ENCODE assay signal across 12 cellular contexts in the genomic region with DNA sequence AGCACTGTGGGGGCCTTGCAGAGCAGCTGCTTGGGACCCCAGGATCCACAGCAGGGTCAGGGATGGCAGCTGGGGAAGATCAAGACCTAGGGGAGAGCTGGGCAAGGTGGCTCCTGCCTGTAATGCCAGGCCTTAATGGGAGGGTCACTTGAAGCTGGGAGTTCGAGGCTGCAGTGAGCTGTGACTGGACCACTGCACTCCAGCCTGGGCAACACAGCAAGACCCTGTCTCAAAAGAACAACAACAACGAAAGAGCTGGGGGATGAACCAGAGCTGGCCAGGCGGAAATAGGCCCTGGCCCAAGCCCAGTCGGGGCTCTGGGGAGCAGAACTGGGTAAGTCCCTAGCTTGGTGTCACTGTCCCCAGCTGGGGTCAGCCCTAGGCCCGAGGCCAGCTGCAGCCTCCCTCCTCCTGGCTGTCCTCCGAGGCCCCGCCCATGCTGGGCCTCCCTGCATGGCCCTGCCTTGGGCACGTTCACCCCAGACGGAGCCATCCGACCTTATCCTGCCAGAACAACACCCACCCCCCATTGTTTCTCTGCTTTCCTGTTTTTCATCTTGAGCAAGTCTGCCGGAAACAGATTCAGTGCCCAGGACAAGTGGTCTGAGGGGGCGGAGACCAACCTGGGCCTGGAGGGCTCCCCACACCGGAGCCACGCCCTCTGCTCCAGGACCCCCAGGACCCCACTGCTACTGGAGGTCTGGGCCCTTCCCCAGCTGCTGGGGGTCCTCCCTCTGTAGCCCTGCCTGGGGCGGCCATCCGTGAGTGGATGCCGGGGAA. TPM values are rescaled to one million over a fixed set of nuclear protein-coding genes. Genes with fewer than 3 reads are reported as not detected.
DNase-seq lines count a peak whose midpoint lies in the region; ATAC-seq, FAIRE-seq and TF ChIP-seq lines count a peak whose summit lies in the region.
"Had no signal": no experiment of that assay in that cellular context is flagged by ENCODE, and none has a peak within 500 bp of the region (broad histone marks: within the 10 kb centered on the region; RNA-seq: fewer than 3 reads in every experiment).

No MANE protein-coding gene starts in this region.

- ATAC-seq in K562 (no peak), HG03442 (IDR thresholded peaks at IDR 0.05; ENCODE audit: unreplicated experiment) (no peak), left colon (no peak)
- ATAC-seq: GM23338 had no signal

- peaks cover 39% of the 10 kb centered on the region for H3K4me1 ChIP-seq in DOHH2 (ENCODE audit: control insufficient read depth, low read length)
- H3K4me1 ChIP-seq in K562 (replicated peaks in 1 of 2; ENCODE audit: control insufficient read depth in 2 of 2, insufficient read depth in 2 of 2, low read length in 2 of 2), result peaks cover 10 to 70% of the 10 kb centered on the region in 2 experiments; a peak in 4 of 5 replicates
- H3K4me1 ChIP-seq in iPS-15b (ENCODE audit: control insufficient read depth, insufficient read depth, low read length), result no peaks in the 10 kb centered on the region

- in situ Hi-C loops in K562 (cut with MboI), result no loop called here

- H3K9me3 ChIP-seq in DOHH2 (ENCODE audit: control insufficient read depth, insufficient read depth, low read length) (no peaks in the 10 kb centered on the region), K562 (replicated peaks; ENCODE audit: control insufficient read depth, insufficient read depth, low read depth, low read length) (no peaks in the 10 kb centered on the region), iPS-15b (ENCODE audit: control insufficient read depth, insufficient read depth, low read length) (no peaks in the 10 kb centered on the region)
- H3K9me3 ChIP-seq: mucosa of descending colon had no signal

- TF ChIP-seq RAD21 in K562 (CRISPR knock-in tag; conservative IDR thresholded peaks at IDR 0.05 in 1 of 2, IDR thresholded peaks at IDR 0.05 in 1 of 2), result no peak

- 74% methylated on average over 13 of the region's 17 CpGs for WGBS in K562 (ENCODE audit: insufficient coverage, low coverage, missing lambda C conversion rate)

- no TSS peak for BruUV-seq in K562 (replicated peaks; lab: Mats Ljungman, UMichigan)

- H3K27me3 ChIP-seq in DOHH2 (ENCODE audit: control insufficient read depth, low read length), result peaks cover 23% of the 10 kb centered on the region
- H3K27me3 ChIP-seq in K562 (ENCODE audit: control insufficient read depth in 2 of 2, insufficient read depth in 2 of 2, low read length in 2 of 2), result no peaks in the 10 kb centered on the region
- H3K27me3 ChIP-seq in iPS-15b (ENCODE audit: control insufficient read depth, insufficient read depth, low read length), result peaks cover 5% of the 10 kb centered on the region

- POLR2A ChIA-PET in K562 (lab: Yijun Ruan, JAX), result interaction anchor here (0.7 to 3.2 kb wide), 3 partner anchors 8 to 13 kb away, joined by 3 to 44 read pairs (median 9); no protein-coding TSS in a partner anchor

- H3F3A ChIP-seq in DOHH2 (ENCODE audit: control insufficient read depth, insufficient read depth), result 0 out of 2 replicates have a peak, but pooled peaks cover 3% of the 10 kb centered on the region

- TF ChIP-seq POLR2A in K562 (conservative IDR thresholded peaks at IDR 0.05), result no peak

- H3K36me3 ChIP-seq in DOHH2 (ENCODE audit: control insufficient read depth, low read length) (no peaks in the 10 kb centered on the region), K562 (ENCODE audit: control insufficient read depth, insufficient read depth, low read length) (peaks cover 4% of the 10 kb centered on the region; the same call in 1 of the 3 replicates), iPS-15b (ENCODE audit: control insufficient read depth, insufficient read depth, low read length) (peaks cover 16% of the 10 kb centered on the region)

- H3K27ac ChIP-seq in DOHH2 (ENCODE audit: low read depth, low read length), result no peak overlapping the region
- H3K27ac ChIP-seq in K562 (ENCODE audit: extremely low read depth, low read depth, low read length), result no peak overlapping the region

- no peak for TF ChIP-seq EP300 in K562 (IDR thresholded peaks at IDR 0.05; ENCODE audit: low read length)

- H3K4me3 ChIP-seq in DOHH2 (ENCODE audit: low read length), result peak overlapping the region; percentile 66
- no peak overlapping the region for H3K4me3 ChIP-seq in K562
- no peak overlapping the region for H3K4me3 ChIP-seq in iPS-15b (ENCODE audit: low read depth, low read length)
- H3K4me3 ChIP-seq: mucosa of descending colon had no signal

- intact Hi-C loops in K562 (cut with micrococcal nuclease), result no loop called here
- intact Hi-C loops in left colon (cut with DNase I, micrococcal nuclease), result no loop called here

- no peak overlapping the region for H2AFZ ChIP-seq in K562 (ENCODE audit: low read depth, low read length)
- H2AFZ ChIP-seq: GM23338 had no signal

- H3K9ac ChIP-seq in K562 (ENCODE audit: insufficient read depth in 1 of 2, low read depth in 2 of 2, low read length in 2 of 2), result peak overlapping the region in 1 of 2 experiments; percentile 94; a peak in 2 of 4 replicates
- H3K9ac ChIP-seq in iPS-15b (ENCODE audit: low read depth, low read length), result peak overlapping the region; percentile 60

- DNase-seq in K562 (ENCODE audit: extremely low read depth in 1 of 4, low spot score in 3 of 4), result no peak
- DNase-seq in pulmonary artery endothelial cell (ENCODE audit: low read depth, low spot score), result peak; percentile 88
- no peak for DNase-seq in left colon
- DNase-seq in RPMI8226, result no peak
- DNase-seq in activated CD4-positive, alpha-beta T cell treated with anti-CD3 and anti-CD28 coated beads for 4 hours, result no peak
- DNase-seq: activated T-cell treated with anti-CD3 and anti-CD28 coated beads for 4 hours, mucosa of descending colon had no signal

- CTCF ChIA-PET in K562 (lab: Yijun Ruan, JAX; ENCODE audit: low intra/inter-chr PET ratio), result no interaction called here

- H3K4me2 ChIP-seq in DOHH2 (ENCODE audit: low read length) (peak overlapping the region; percentile 58), K562 (ENCODE audit: insufficient read depth, low read length) (no peak overlapping the region)

- H3K9me1 ChIP-seq in K562 (ENCODE audit: control insufficient read depth, insufficient read depth, low read length), result no peaks in the 10 kb centered on the region

- H3K79me2 ChIP-seq in DOHH2 (ENCODE audit: control insufficient read depth, low read length) (no peaks in the 10 kb centered on the region), K562 (ENCODE audit: control insufficient read depth, insufficient read depth, low read length) (peaks cover 12% of the 10 kb centered on the region)

- TF ChIP-seq CTCF in DOHH2 (IDR thresholded peaks at IDR 0.05; ENCODE audit: low read depth, low read length, poor library complexity, severe bottlenecking), result no peak
- TF ChIP-seq CTCF in K562 (IDR thresholded peaks at IDR 0.05 in 2 of 3, conservative IDR thresholded peaks at IDR 0.05 in 1 of 3; ENCODE audit: insufficient read depth in 2 of 3, low read depth in 1 of 3, low read length in 3 of 3), result no peak

- H4K20me1 ChIP-seq in DOHH2 (ENCODE audit: control insufficient read depth, insufficient read depth, low read depth, low read length) (no peaks in the 10 kb centered on the region), K562 (replicated peaks; ENCODE audit: control insufficient read depth, insufficient read depth, low read length) (no peaks in the 10 kb centered on the region)

- no peak for FAIRE-seq in K562 (lab: Jason Lieb, UNC)
- FAIRE-seq: TTC549 had no signal

- H3K9me2 ChIP-seq in DOHH2 (replicated peaks; ENCODE audit: control insufficient read depth, low read length), result no peaks in the 10 kb centered on the region

RNA-seq across cellular contexts. Expression of gene DIPK1B, which starts 1.9 kb away (rescaled TPM):
- total RNA-seq in K562 (2011; cell fraction: chromatin; rRNA removed; ENCODE audit: low replicate concordance), result 11.8 and 45.1 TPM in 2 replicates
- 39.9 and 47.9 TPM in 2 replicates for total RNA-seq in K562 (2011; cell fraction: nucleolus; rRNA removed)
- 25.8 and 26.4 TPM in 2 replicates for total RNA-seq in K562 (2011; cell fraction: nucleoplasm; rRNA removed)
- total RNA-seq in K562 (2014; rRNA removed) (22.3 and 25.2 TPM in 2 replicates), K562 (2014; rRNA removed; fragmentation: Illumina TruSeq; extraction: Trizol) (2.8 TPM in 2 replicates), K562 (2015; rRNA removed; fragmentation: Illumina TruSeq; extraction: Trizol) (5.9 and 7.4 TPM in 2 replicates), K562 (2021) (20.4 TPM in 2 replicates), pulmonary artery endothelial cell (152 and 177 TPM in 2 replicates), left colon (1 to 10 TPM; 1.3 to 2.1 TPM)
- polyA plus RNA-seq in K562 (2011; rRNA removed) (11.4 and 20.2 TPM in 2 replicates), K562 (2014; fragmentation: Illumina TruSeq; extraction: Trizol) (4.2 and 6.8 TPM in 2 replicates), K562 (2014; fragmentation: Nextera tagmentation; extraction: Ambion mirVana) (under 1 TPM; 0.08 to 0.21 TPM), K562 (2014; rRNA removed) (20.5 and 21.2 TPM in 2 replicates)
- polyA plus RNA-seq in K562 (2011; cell fraction: cytosol; rRNA removed), result 26.7 and 64.0 TPM in 2 replicates
- polyA plus RNA-seq in K562 (2011; cell fraction: nucleus; rRNA removed), result 41.8 and 57.7 TPM in 2 replicates
- polyA plus RNA-seq in K562 (2012), result 9.0 and 14.4 TPM in 2 replicates
- polyA minus RNA-seq in K562 (2011; rRNA and poly(A)+ RNA removed), result 3.7 and 4.5 TPM in 2 replicates
- 13.1 and 14.0 TPM in 2 replicates for polyA minus RNA-seq in K562 (2011; cell fraction: cytosol; rRNA and poly(A)+ RNA removed)
- 9.0 and 9.8 TPM in 2 replicates for polyA minus RNA-seq in K562 (2011; cell fraction: nucleus; rRNA and poly(A)+ RNA removed)

RNA-seq across cellular contexts. Expression of gene AGPAT2, which starts 27.0 kb away (rescaled TPM):
- total RNA-seq in K562 (2011; cell fraction: chromatin; rRNA removed; ENCODE audit: low replicate concordance), result 18.6 and 52.7 TPM in 2 replicates
- total RNA-seq in K562 (2011; cell fraction: nucleolus; rRNA removed), result 77.5 and 84.7 TPM in 2 replicates
- total RNA-seq in K562 (2011; cell fraction: nucleoplasm; rRNA removed), result 39.6 and 45.3 TPM in 2 replicates
- total RNA-seq in K562 (2014; rRNA removed), result 45.5 and 56.5 TPM in 2 replicates
- 7.2 and 8.5 TPM in 2 replicates for total RNA-seq in K562 (2014; rRNA removed; fragmentation: Illumina TruSeq; extraction: Trizol)
- 27.7 and 31.8 TPM in 2 replicates for total RNA-seq in K562 (2015; rRNA removed; fragmentation: Illumina TruSeq; extraction: Trizol)
- total RNA-seq in K562 (2021), result 52.6 and 54.5 TPM in 2 replicates
- polyA plus RNA-seq in K562 (2011; rRNA removed), result 17.3 and 25.4 TPM in 2 replicates
- polyA plus RNA-seq in K562 (2011; cell fraction: cytosol; rRNA removed), result 37.8 and 64.3 TPM in 2 replicates
- 26.1 and 33.3 TPM in 2 replicates for polyA plus RNA-seq in K562 (2011; cell fraction: nucleus; rRNA removed)
- 34.3 and 52.5 TPM in 2 replicates for polyA plus RNA-seq in K562 (2012)
- 23.9 and 38.6 TPM in 2 replicates for polyA plus RNA-seq in K562 (2014; fragmentation: Illumina TruSeq; extraction: Trizol)
- polyA plus RNA-seq in K562 (2014; fragmentation: Nextera tagmentation; extraction: Ambion mirVana), result under 1 TPM; 0.13 to 0.45 TPM
- 47.1 and 51.9 TPM in 2 replicates for polyA plus RNA-seq in K562 (2014; rRNA removed)
- 10.0 and 12.2 TPM in 2 replicates for polyA minus RNA-seq in K562 (2011; rRNA and poly(A)+ RNA removed)
- 19.5 and 23.0 TPM in 2 replicates for polyA minus RNA-seq in K562 (2011; cell fraction: cytosol; rRNA and poly(A)+ RNA removed)
- 21.4 and 30.0 TPM in 2 replicates for polyA minus RNA-seq in K562 (2011; cell fraction: nucleus; rRNA and poly(A)+ RNA removed)
- 48.9 and 49.9 TPM in 2 replicates for total RNA-seq in pulmonary artery endothelial cell
- total RNA-seq in left colon, result 100 to 1,000 TPM; 152 to 211 TPM

RNA-seq across cellular contexts. Expression of gene LCN10, which starts 28.5 kb away (rescaled TPM):
- total RNA-seq in K562 (2011; cell fraction: chromatin; rRNA removed; ENCODE audit: low replicate concordance), result 0.44 TPM in 1 of 2 replicates, not detected in the other
- total RNA-seq in K562 (2011; cell fraction: nucleolus; rRNA removed), result 0.17 and 0.26 TPM in 2 replicates
- total RNA-seq in K562 (2011; cell fraction: nucleoplasm; rRNA removed), result 0.44 TPM in 1 of 2 replicates, not detected in the other
- total RNA-seq in K562 (2014; rRNA removed) (0.12 TPM in 1 of 2 replicates, not detected in the other), K562 (2014; rRNA removed; fragmentation: Illumina TruSeq; extraction: Trizol) (not detected in 2 replicates), K562 (2015; rRNA removed; fragmentation: Illumina TruSeq; extraction: Trizol) (0.11 TPM in 1 of 2 replicates, not detected in the other), K562 (2021) (0.29 TPM in 1 of 2 replicates, not detected in the other), pulmonary artery endothelial cell (under 0.01 TPM in 1 of 2 replicates, not detected in the other), left colon (1 to 10 TPM; 1.2 to 2.4 TPM)
- polyA plus RNA-seq in K562 (2011; rRNA removed) (0.11 and 0.14 TPM in 2 replicates), K562 (2014; fragmentation: Illumina TruSeq; extraction: Trizol) (0.11 and 0.21 TPM in 2 replicates), K562 (2014; fragmentation: Nextera tagmentation; extraction: Ambion mirVana) (under 1 TPM in 1 of 2 experiments, not detected in 1; 0.10 TPM), K562 (2014; rRNA removed) (0.16 TPM in 1 of 2 replicates, not detected in the other)
- polyA plus RNA-seq in K562 (2011; cell fraction: cytosol; rRNA removed), result 0.35 and 0.42 TPM in 2 replicates
- polyA plus RNA-seq in K562 (2011; cell fraction: nucleus; rRNA removed), result 0.10 and 1.1 TPM in 2 replicates
- 0.14 TPM in 1 of 2 replicates, not detected in the other for polyA plus RNA-seq in K562 (2012)
- 0.14 TPM in 1 of 2 replicates, not detected in the other for polyA minus RNA-seq in K562 (2011; rRNA and poly(A)+ RNA removed)
- polyA minus RNA-seq in K562 (2011; cell fraction: cytosol; rRNA and poly(A)+ RNA removed), result not detected in 2 replicates
- 0.40 TPM in 1 of 2 replicates, not detected in the other for polyA minus RNA-seq in K562 (2011; cell fraction: nucleus; rRNA and poly(A)+ RNA removed)

RNA-seq across cellular contexts. Expression of gene LCN6, which starts 34.0 kb away (rescaled TPM):
- total RNA-seq in K562 (2011; cell fraction: chromatin; rRNA removed; ENCODE audit: low replicate concordance), result 0.86 TPM in 1 of 2 replicates, not detected in the other
- 0.67 and 1.6 TPM in 2 replicates for total RNA-seq in K562 (2011; cell fraction: nucleolus; rRNA removed)
- total RNA-seq in K562 (2011; cell fraction: nucleoplasm; rRNA removed), result 0.81 TPM in 1 of 2 replicates, not detected in the other
- total RNA-seq in K562 (2014; rRNA removed) (0.45 and 0.57 TPM in 2 replicates), K562 (2014; rRNA removed; fragmentation: Illumina TruSeq; extraction: Trizol) (0.33 TPM in 1 of 2 replicates, not detected in the other), K562 (2015; rRNA removed; fragmentation: Illumina TruSeq; extraction: Trizol) (not detected in 2 replicates), K562 (2021) (not detected in 2 replicates), pulmonary artery endothelial cell (not detected in 2 replicates), left colon (1 to 10 TPM; 1.0 to 3.6 TPM)
- polyA plus RNA-seq in K562 (2011; rRNA removed) (0.42 TPM in 1 of 2 replicates, not detected in the other), K562 (2014; fragmentation: Illumina TruSeq; extraction: Trizol) (not detected in 2 replicates), K562 (2014; fragmentation: Nextera tagmentation; extraction: Ambion mirVana) (under 1 TPM in 1 of 2 experiments, not detected in 1; 0.10 TPM), K562 (2014; rRNA removed) (2.2 TPM in 1 of 2 replicates, not detected in the other)
- 0.98 TPM in 1 of 2 replicates, not detected in the other for polyA plus RNA-seq in K562 (2011; cell fraction: cytosol; rRNA removed)
- 4.3 TPM in 1 of 2 replicates, not detected in the other for polyA plus RNA-seq in K562 (2011; cell fraction: nucleus; rRNA removed)
- polyA plus RNA-seq in K562 (2012), result 0.12 TPM in 1 of 2 replicates, not detected in the other
- not detected in 2 replicates for polyA minus RNA-seq in K562 (2011; rRNA and poly(A)+ RNA removed)
- not detected in 2 replicates for polyA minus RNA-seq in K562 (2011; cell fraction: cytosol; rRNA and poly(A)+ RNA removed)
- polyA minus RNA-seq in K562 (2011; cell fraction: nucleus; rRNA and poly(A)+ RNA removed), result not detected in 2 replicates
- total RNA-seq: GM23338 had no signal
- polyA plus RNA-seq: GM23338 had no signal

RNA-seq across cellular contexts. Expression of gene LCN8, which starts 43.8 kb away (rescaled TPM):
- 0.14 TPM in 1 of 2 replicates, not detected in the other for total RNA-seq in K562 (2011; cell fraction: chromatin; rRNA removed; ENCODE audit: low replicate concordance)
- total RNA-seq in K562 (2011; cell fraction: nucleolus; rRNA removed), result not detected in 2 replicates
- not detected in 2 replicates for total RNA-seq in K562 (2011; cell fraction: nucleoplasm; rRNA removed)
- total RNA-seq in K562 (2014; rRNA removed), result not detected in 2 replicates
- not detected in 2 replicates for total RNA-seq in K562 (2014; rRNA removed; fragmentation: Illumina TruSeq; extraction: Trizol)
- not detected in 2 replicates for total RNA-seq in K562 (2015; rRNA removed; fragmentation: Illumina TruSeq; extraction: Trizol)
- total RNA-seq in K562 (2021), result not detected in 2 replicates
- not detected in 2 replicates for polyA plus RNA-seq in K562 (2011; rRNA removed)
- not detected in 2 replicates for polyA plus RNA-seq in K562 (2011; cell fraction: cytosol; rRNA removed)
- polyA plus RNA-seq in K562 (2011; cell fraction: nucleus; rRNA removed), result not detected in 2 replicates
- polyA plus RNA-seq in K562 (2012), result not detected in 2 replicates
- polyA plus RNA-seq in K562 (2014; fragmentation: Illumina TruSeq; extraction: Trizol), result not detected in 2 replicates
- polyA plus RNA-seq in K562 (2014; fragmentation: Nextera tagmentation; extraction: Ambion mirVana), result not detected
- polyA plus RNA-seq in K562 (2014; rRNA removed), result not detected in 2 replicates
- not detected in 2 replicates for polyA minus RNA-seq in K562 (2011; rRNA and poly(A)+ RNA removed)
- polyA minus RNA-seq in K562 (2011; cell fraction: cytosol; rRNA and poly(A)+ RNA removed), result not detected in 2 replicates
- polyA minus RNA-seq in K562 (2011; cell fraction: nucleus; rRNA and poly(A)+ RNA removed), result not detected in 2 replicates
- total RNA-seq in pulmonary artery endothelial cell, result not detected in 2 replicates
- under 1 TPM in 1 of 2 donors, not detected in 1; 0.36 TPM for total RNA-seq in left colon
- total RNA-seq: GM23338, mucosa of descending colon had no signal
- polyA plus RNA-seq: GM23338 had no signal
